Comparison of ENCODE assay signal across 19 cellular contexts in the genomic region with DNA sequence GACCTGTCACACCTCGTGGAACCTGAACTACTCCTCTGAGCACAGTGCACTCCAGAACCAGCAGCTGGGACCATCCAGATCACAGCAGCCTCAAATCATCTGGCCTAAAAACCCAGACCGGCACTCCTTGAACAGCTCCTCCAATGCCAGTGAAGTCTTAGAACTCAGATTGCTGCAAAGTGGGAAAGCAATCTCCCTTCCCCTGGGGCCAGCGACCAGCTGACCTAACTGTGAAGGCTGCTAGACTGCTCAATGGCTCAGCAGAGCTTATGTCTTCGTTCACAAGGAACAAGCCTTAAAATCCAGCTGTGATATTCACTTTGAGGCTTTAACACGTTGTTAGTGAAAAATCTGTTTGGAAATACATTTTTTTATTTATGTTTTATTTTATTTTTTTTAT.
DNase-seq lines count a peak whose midpoint lies in the region; ATAC-seq, FAIRE-seq and TF ChIP-seq lines count a peak whose summit lies in the region.
"Had no signal": no experiment of that assay in that cellular context is flagged by ENCODE, and none has a peak within 500 bp of the region (broad histone marks: within the 10 kb centered on the region; RNA-seq: fewer than 3 reads in every experiment).

No MANE protein-coding gene starts in this region.

- H3K9me3 Mint-ChIP-seq in endodermal cell, result no peaks in the 10 kb centered on the region
- no peaks in the 10 kb centered on the region for H3K9me3 Mint-ChIP-seq in activated CD8-positive, alpha-beta memory T cell treated with anti-CD3 and anti-CD28 coated beads, Interleukin-2, amount 10 ng/mL, durations not matched to agents 7 days and 5 days (ENCODE audit: low read depth)
- H3K9me3 Mint-ChIP-seq: CD14-positive monocyte had no signal

- peak; percentile 9 for FAIRE-seq in urothelium cell line (lab: Jason Lieb, UNC)
- FAIRE-seq: G401.6, K562 had no signal

- no peaks in the 10 kb centered on the region for H3K27me3 ChIP-seq in endodermal cell (ENCODE audit: control insufficient read depth, insufficient read depth, low read length, poor library complexity, severe bottlenecking)

- no peaks in the 10 kb centered on the region for H3K36me3 ChIP-seq in endodermal cell (ENCODE audit: control insufficient read depth, insufficient read depth, low read length)

- no peaks in the 10 kb centered on the region for H3K4me1 ChIP-seq in endodermal cell (ENCODE audit: control insufficient read depth, insufficient read depth, low read length)

- H3K36me3 Mint-ChIP-seq in endodermal cell (ENCODE audit: low read depth), result no peaks in the 10 kb centered on the region
- no peaks in the 10 kb centered on the region for H3K36me3 Mint-ChIP-seq in activated CD8-positive, alpha-beta memory T cell treated with anti-CD3 and anti-CD28 coated beads, Interleukin-2, amount 10 ng/mL, durations not matched to agents 7 days and 5 days
- H3K36me3 Mint-ChIP-seq: CD14-positive monocyte had no signal

- no peak overlapping the region for H3K27ac ChIP-seq in endodermal cell (ENCODE audit: low read depth, low read length)
- H3K27ac ChIP-seq: 22Rv1 had no signal

- 57 to 76% methylated on average over 4 of the region's 5 CpGs for WGBS in endodermal cell (ENCODE audit: insufficient coverage in 1 of 2, insufficient read length in 1 of 2), 2 experiments

- H3K9me3 ChIP-seq in endodermal cell (ENCODE audit: control insufficient read depth, low read length), result no peaks in the 10 kb centered on the region

- no peak for TF ChIP-seq CTCF in endodermal cell (conservative IDR thresholded peaks at IDR 0.05)

- peak; percentile 48 for DNase-seq in NCI-H82 (lab: John Stamatoyannopoulos, UW)
- no peak for DNase-seq in NCI-H82 treated with DMSO at 0.1 percent for 48 hours (lab: John Stamatoyannopoulos, UW; ENCODE audit: unreplicated experiment)
- DNase-seq in endodermal cell, result peak; percentile 62
- peak; percentile 66 for DNase-seq in islet precursor cell
- DNase-seq in urothelium cell line (ENCODE audit: low spot score), result no peak
- DNase-seq in GF-D8 (lab: John Stamatoyannopoulos, UW), result no peak
- no peak for DNase-seq in KG1 (lab: John Stamatoyannopoulos, UW)
- no peak for DNase-seq in activated CD8-positive, alpha-beta memory T cell treated with anti-CD3 and anti-CD28 coated beads, Interleukin-2, amount 10 ng/mL, durations not matched to agents 7 days and 5 days
- DNase-seq: AML-193, DND-41, GOT3, NCI-H1105 treated with DMSO at 0.1 percent for 48 hours, NCI-H1694, NCI-H774, SIG-M5 had no signal

- no peak overlapping the region for H3K4me3 ChIP-seq in endodermal cell (ENCODE audit: low read length)
- H3K4me3 ChIP-seq: K562 had no signal

- ATAC-seq in activated CD8-positive, alpha-beta memory T cell treated with anti-CD3 and anti-CD28 coated beads, Interleukin-2, amount 10 ng/mL, durations not matched to agents 7 days and 5 days, result no peak
- ATAC-seq: K562 had no signal

- peaks cover 7% of the 10 kb centered on the region for H3K4me1 Mint-ChIP-seq in endodermal cell
- no peaks in the 10 kb centered on the region for H3K4me1 Mint-ChIP-seq in activated CD8-positive, alpha-beta memory T cell treated with anti-CD3 and anti-CD28 coated beads, Interleukin-2, amount 10 ng/mL, durations not matched to agents 7 days and 5 days
- H3K4me1 Mint-ChIP-seq: CD14-positive monocyte had no signal

- CTCF ChIA-PET in activated CD8-positive, alpha-beta memory T cell treated with anti-CD3 and anti-CD28 coated beads, Interleukin-2, amount 10 ng/mL, durations not matched to agents 7 days and 5 days (lab: Charles Lee), result interaction anchor here (1.2 kb wide), 1 partner anchor 195 kb away, joined by 3 read pairs; no protein-coding TSS in a partner anchor

- H3K27ac Mint-ChIP-seq in endodermal cell, result no peak overlapping the region
- H3K27ac Mint-ChIP-seq in activated CD8-positive, alpha-beta memory T cell treated with anti-CD3 and anti-CD28 coated beads, Interleukin-2, amount 10 ng/mL, durations not matched to agents 7 days and 5 days, result no peak overlapping the region
- H3K27ac Mint-ChIP-seq: CD14-positive monocyte had no signal

- no peak overlapping the region for H3K4me3 Mint-ChIP-seq in endodermal cell
- H3K4me3 Mint-ChIP-seq in activated CD8-positive, alpha-beta memory T cell treated with anti-CD3 and anti-CD28 coated beads, Interleukin-2, amount 10 ng/mL, durations not matched to agents 7 days and 5 days, result no peak overlapping the region
- H3K4me3 Mint-ChIP-seq: CD14-positive monocyte had no signal

- H3K27me3 Mint-ChIP-seq in endodermal cell (ENCODE audit: insufficient read depth), result peaks cover 1% of the 10 kb centered on the region
- peaks cover 7% of the 10 kb centered on the region for H3K27me3 Mint-ChIP-seq in activated CD8-positive, alpha-beta memory T cell treated with anti-CD3 and anti-CD28 coated beads, Interleukin-2, amount 10 ng/mL, durations not matched to agents 7 days and 5 days

- H3K9ac ChIP-seq in endodermal cell (ENCODE audit: extremely low read depth, low read length, poor library complexity, severe bottlenecking), result no peak overlapping the region

Comparison
In these comparisons a context has a peak if more than half of its experiments do, and no peak if none do; other contexts are left out.
1. DNase-seq: peak in NCI-H82 (single experiment), endodermal cell (single experiment) and islet precursor cell (single experiment); none in NCI-H82 treated with DMSO at 0.1 percent for 48 hours (single experiment), urothelium cell line (single experiment), GF-D8 (single experiment), KG1 (single experiment) and activated CD8-positive, alpha-beta memory T cell treated with anti-CD3 and anti-CD28 coated beads, Interleukin-2, amount 10 ng/mL, durations not matched to agents 7 days and 5 days (single experiment).